1 cellular context compared by ENCODE assay signal in genomic region chr12:5434647-5434968, GRCh38.
TF ChIP-seq lines count a peak whose summit lies in the region.

No MANE protein-coding gene starts in this region.

TF ChIP-seq in HEK293, 187 proteins besides CTCF, POLR2A, EP300 and RAD21 (continued from another document):
- peak; percentile 57 for TF ChIP-seq ZBTB11 (tag by site-specific recombination; conservative IDR thresholded peaks at IDR 0.05; ENCODE audit: low read depth)
- TF ChIP-seq SCRT2 (tag by site-specific recombination; IDR thresholded peaks at IDR 0.05), result peak; percentile 59; the same call in 1 of the 2 replicates
- TF ChIP-seq ZSCAN4 (tag by site-specific recombination; IDR thresholded peaks at IDR 0.05), result no peak
- no peak for TF ChIP-seq SP3 (tag by site-specific recombination; IDR thresholded peaks at IDR 0.05)
- TF ChIP-seq ZNF549 (tag by site-specific recombination; IDR thresholded peaks at IDR 0.05), result no peak
- TF ChIP-seq ZNF335 (tag by site-specific recombination; conservative IDR thresholded peaks at IDR 0.05), result no peak
- TF ChIP-seq KLF9 (tag by site-specific recombination; IDR thresholded peaks at IDR 0.05; ENCODE audit: low read depth), result peak; percentile 35; the same call in 1 of the 2 replicates
TF ChIP-seq in HEK293: peak in this region for 7.
